8 cellular contexts compared by ENCODE assay signal in the genomic region with DNA sequence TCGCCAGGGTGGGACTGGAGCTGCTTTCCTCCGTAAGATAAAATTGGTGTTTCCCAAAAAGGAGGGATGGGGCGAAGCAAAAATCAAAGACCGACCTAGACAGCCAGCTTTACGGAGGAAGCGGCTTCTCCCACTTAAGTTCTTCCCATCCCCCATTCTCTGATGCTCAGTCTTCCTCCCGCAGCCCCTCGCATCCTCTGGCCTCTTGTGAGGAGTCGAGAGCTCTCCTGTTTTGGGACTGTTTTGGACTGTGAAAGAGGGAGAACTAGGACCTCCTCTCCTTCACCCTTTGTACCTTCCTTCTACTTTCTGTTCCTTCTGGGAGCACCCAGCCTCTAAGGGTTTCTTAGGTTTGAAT. TPM values are rescaled to one million over a fixed set of nuclear protein-coding genes. Genes with fewer than 3 reads are reported as not detected.
DNase-seq lines count a peak whose midpoint lies in the region; ATAC-seq and TF ChIP-seq lines count a peak whose summit lies in the region.

No MANE protein-coding gene starts in this region.

- no peak overlapping the region for H2BK12ac ChIP-seq in H9 (ENCODE audit: insufficient read length, low read depth, low read length)

- no peak overlapping the region for H3K56ac ChIP-seq in H9 (ENCODE audit: insufficient read length, low read depth, low read length)

- no peaks in the 10 kb centered on the region for H3K36me3 Mint-ChIP-seq in H9 (ENCODE audit: insufficient read depth in 1 of 3, low read depth in 3 of 3)

- H4K91ac ChIP-seq in H9 (ENCODE audit: insufficient read length, low read depth, low read length) = no peak overlapping the region

- TF ChIP-seq CTCF in AG04449 (IDR thresholded peaks at IDR 0.05; ENCODE audit: insufficient read depth, low read length, missing control alignments) (no peak), H9 (conservative IDR thresholded peaks at IDR 0.05) (no peak), kidney epithelial cell (IDR thresholded peaks at IDR 0.05; ENCODE audit: insufficient read depth, low read length, poor library complexity, severe bottlenecking) (no peak), testis (IDR thresholded peaks at IDR 0.05) (no peak)

- H3K79me2 ChIP-seq in H9 (ENCODE audit: insufficient read depth, low read length) = peaks cover 19% of the 10 kb centered on the region; the same call in 1 of the 2 replicates

- H3K14ac ChIP-seq in H9 (ENCODE audit: insufficient read depth, low read length) = no peak overlapping the region

- H3K27me3 Mint-ChIP-seq in H9 (ENCODE audit: low read depth) = no peaks in the 10 kb centered on the region

- no peak for ATAC-seq in HG02970 (IDR thresholded peaks at IDR 0.05; ENCODE audit: low FRiP score, unreplicated experiment)

- H3K27me3 ChIP-seq in H9 (ENCODE audit: insufficient read depth, low read length) = no peaks in the 10 kb centered on the region
- H3K27me3 ChIP-seq in adipocyte (replicated peaks; ENCODE audit: control insufficient read depth, insufficient read depth, low read length) = no peaks in the 10 kb centered on the region
- no peaks in the 10 kb centered on the region for H3K27me3 ChIP-seq in kidney epithelial cell (ENCODE audit: control insufficient read depth, insufficient read depth, low read length)
- H3K27me3 ChIP-seq in testis = no peaks in the 10 kb centered on the region

- peak overlapping the region; percentile 91 for H3K18ac ChIP-seq in H9 (ENCODE audit: insufficient read length, low read depth, low read length)

- H3K4me3 Mint-ChIP-seq in H9 = peak overlapping the region; percentile 98 to 99

- CTCF ChIA-PET in AG04449 (lab: Yijun Ruan, JAX) = interaction anchor here (0.9 to 10.8 kb wide), 5 partner anchors 60 to 219 kb away, joined by 3 to 250 read pairs (median 6); a partner anchor contains a TSS

- H2AK5ac ChIP-seq in H9 (ENCODE audit: insufficient read length, low read length) = no peak overlapping the region

- no peak overlapping the region for H2BK120ac ChIP-seq in H9 (ENCODE audit: low read depth, low read length, poor library complexity, severe bottlenecking)

- DNase-seq in AG04449 (ENCODE audit: low read depth, low spot score) = no peak
- DNase-seq in H9 = no peak
- peak; percentile 59 for DNase-seq in adipocyte (ENCODE audit: low read depth)
- no peak for DNase-seq in kidney epithelial cell (ENCODE audit: low read depth)
- no peak for DNase-seq in testis
- DNase-seq in iPS-NIHi7 (ENCODE audit: extremely low spot score) = no peak
- DNase-seq in LoVo (ENCODE audit: low spot score) = no peak

- TF ChIP-seq POLR2A in testis (IDR thresholded peaks at IDR 0.05) = no peak

- H3K9ac ChIP-seq in H9 (ENCODE audit: extremely low read depth, insufficient read length, low read length) = peak overlapping the region; percentile 80
- H3K9ac ChIP-seq in adipocyte (ENCODE audit: low read length) = peak overlapping the region; percentile 96

- peaks cover 45 to 48% of the 10 kb centered on the region in 2 experiments for H3K4me1 Mint-ChIP-seq in H9

- no CpG with 5 or more reads among the region's 9 CpGs for WGBS in H9 (ENCODE audit: extremely low coverage, insufficient read length, low lambda C conversion rate)
- 0% methylated on average over 9 of the region's 9 CpGs for WGBS in testis, 2 donors

- no peak overlapping the region for H3K4ac ChIP-seq in H9 (ENCODE audit: low read depth, low read length)

- H2BK20ac ChIP-seq in H9 (ENCODE audit: low read depth, low read length, poor library complexity, severe bottlenecking) = no peak overlapping the region

- H3K4me2 ChIP-seq in H9 (ENCODE audit: insufficient read depth, insufficient read length, low read length) = peak overlapping the region; percentile 85

- H3K9me3 Mint-ChIP-seq in H9 = no peaks in the 10 kb centered on the region

- intact Hi-C loops in testis (cut with DNase I; ENCODE audit: low total_unique reads) = loop anchor here (5.0 kb wide), 1 partner anchor 311 kb away; a partner anchor contains a TSS

- H3K23ac ChIP-seq in H9 (ENCODE audit: insufficient read length, low read depth, low read length) = no peak overlapping the region

- H2AFZ ChIP-seq in H9 (ENCODE audit: low read length) = no peak overlapping the region

- H3K27ac Mint-ChIP-seq in H9 = peak overlapping the region; percentile 96 to 99 (median 96)

- H3K23me2 ChIP-seq in H9 (ENCODE audit: insufficient read length, low read depth, low read length, poor library complexity, severe bottlenecking) = peaks cover 8% of the 10 kb centered on the region

- H3K27ac ChIP-seq in H9 (ENCODE audit: insufficient read length, low read depth, low read length) (no peak overlapping the region), testis (peak overlapping the region; percentile 86 to 87)

- no peaks in the 10 kb centered on the region for H3K9me3 ChIP-seq in H9 (ENCODE audit: control insufficient read depth, low read depth, low read length)
- no peaks in the 10 kb centered on the region for H3K9me3 ChIP-seq in adipocyte (ENCODE audit: control insufficient read depth, low read length)
- no peaks in the 10 kb centered on the region for H3K9me3 ChIP-seq in testis

- POLR2A ChIA-PET in AG04449 (lab: Yijun Ruan, JAX) = interaction anchor here (1.0 to 3.3 kb wide), 2 partner anchors 68 to 308 kb away, joined by 3 to 20 read pairs; no protein-coding TSS in a partner anchor

- H2BK5ac ChIP-seq in H9 (ENCODE audit: insufficient read length, low read length) = no peak overlapping the region

- H4K20me1 ChIP-seq in H9 (ENCODE audit: control insufficient read depth, insufficient read depth, insufficient read length) = no peaks in the 10 kb centered on the region

- H3K79me1 ChIP-seq in H9 (ENCODE audit: insufficient read depth, low read depth, low read length, poor library complexity, severe bottlenecking) = peaks cover 2% of the 10 kb centered on the region

- H4K5ac ChIP-seq in H9 (ENCODE audit: insufficient read length, low read depth, low read length) = no peak overlapping the region

- no peaks in the 10 kb centered on the region; the same call in 1 of the 2 replicates for H3K4me1 ChIP-seq in H9 (ENCODE audit: insufficient read depth, low read length)
- peaks cover 35% of the 10 kb centered on the region for H3K4me1 ChIP-seq in adipocyte (ENCODE audit: control insufficient read depth, insufficient read depth, low read length)
- H3K4me1 ChIP-seq in testis = peaks cover 17% of the 10 kb centered on the region

- peak overlapping the region; percentile 98 for H3K4me3 ChIP-seq in AG04449 (ENCODE audit: low read depth, low read length)
- peak overlapping the region; percentile 98 for H3K4me3 ChIP-seq in adipocyte (ENCODE audit: low read length)
- peak overlapping the region; percentile 97 for H3K4me3 ChIP-seq in kidney epithelial cell (ENCODE audit: low read depth, low read length)
- peak overlapping the region; percentile 92 to 98 for H3K4me3 ChIP-seq in testis

- no peak overlapping the region for H3T11ph ChIP-seq in H9 (ENCODE audit: low read length)

- no peak overlapping the region for H4K8ac ChIP-seq in H9 (replicated peaks; ENCODE audit: insufficient read length, low read depth, low read length)

- no peaks in the 10 kb centered on the region for H3K36me3 ChIP-seq in adipocyte (ENCODE audit: control insufficient read depth, insufficient read depth, low read length, severe bottlenecking)
- H3K36me3 ChIP-seq in kidney epithelial cell (ENCODE audit: control insufficient read depth, insufficient read depth, low read length) = no peaks in the 10 kb centered on the region
- H3K36me3 ChIP-seq in testis (ENCODE audit: low read depth, missing control alignments) = no peaks in the 10 kb centered on the region

- H2BK15ac ChIP-seq in H9 (ENCODE audit: low read depth, low read length) = no peak overlapping the region

RNA-seq across cellular contexts. Expression of a gene that starts 0.6 kb away (rescaled TPM):
- total RNA-seq in H9 (2021) (38.1 and 38.8 TPM in 2 replicates), kidney epithelial cell (44.0 and 45.9 TPM in 2 replicates), testis (10 to 100 TPM; 16.3 to 19.4 TPM)
- 13.8 TPM for polyA plus RNA-seq in testis (ENCODE audit: insufficient read depth, low read depth, low replicate concordance)
